Comparison of ENCODE assay signal across 14 cellular contexts in genomic region chr13:90510319-90510718, GRCh38.
A peak's percentile ranks its signal among the peaks of the same experiment; 100 is the strongest.
DNase-seq lines count a peak whose midpoint lies in the region; ATAC-seq, FAIRE-seq and TF ChIP-seq lines count a peak whose summit lies in the region.
"Had no signal": no experiment of that assay in that cellular context is flagged by ENCODE, and none has a peak within 500 bp of the region (broad histone marks: within the 10 kb centered on the region; RNA-seq: fewer than 3 reads in every experiment).

No MANE protein-coding gene starts in this region.

- H3K4me3 ChIP-seq in choroid plexus epithelial cell (ENCODE audit: low read depth, low read length) (no peak overlapping the region), keratinocyte (ENCODE audit: control insufficient read depth in 2 of 3, extremely low read depth in 1 of 3, insufficient read depth in 2 of 3, low read depth in 1 of 3, low read length in 3 of 3) (no peak overlapping the region)
- H3K4me3 ChIP-seq: BLaER1 treated with 17β-estradiol and CSF1 and Interleukin-3, amounts not matched to agents 10 nM and 100 nM had no signal

- H2AFZ ChIP-seq in keratinocyte (ENCODE audit: control insufficient read depth, low read length) = no peak overlapping the region

- H3K9me3 ChIP-seq in keratinocyte (ENCODE audit: control insufficient read depth, low read depth, low read length) = no peaks in the 10 kb centered on the region
- H3K9me3 ChIP-seq: BLaER1 treated with 17β-estradiol and CSF1 and Interleukin-3, amounts not matched to agents 10 nM and 100 nM had no signal

- no peaks in the 10 kb centered on the region for H3K36me3 ChIP-seq in keratinocyte (ENCODE audit: control insufficient read depth in 2 of 2, extremely low read depth in 1 of 2, insufficient read depth in 2 of 2, low read length in 2 of 2)
- H3K36me3 ChIP-seq: BLaER1 treated with 17β-estradiol and CSF1 and Interleukin-3, amounts not matched to agents 10 nM and 100 nM had no signal

- H3K4me2 ChIP-seq in keratinocyte (ENCODE audit: control insufficient read depth, extremely low read depth, insufficient read depth, low read depth, low read length) = no peak overlapping the region
- H3K4me2 ChIP-seq: BLaER1 treated with 17β-estradiol and CSF1 and Interleukin-3, amounts not matched to agents 10 nM and 100 nM had no signal

- H3K79me2 ChIP-seq in keratinocyte (ENCODE audit: control insufficient read depth, insufficient read depth, low read length) = no peaks in the 10 kb centered on the region

- no peak overlapping the region for H3K27ac ChIP-seq in keratinocyte (ENCODE audit: control insufficient read depth, insufficient read depth, low read length)
- H3K27ac ChIP-seq: BLaER1 treated with 17β-estradiol and CSF1 and Interleukin-3, amounts not matched to agents 10 nM and 100 nM had no signal

- POLR2A ChIA-PET in activated CD8-positive, alpha-beta T cell treated with anti-CD3 and anti-CD28 coated beads, Interleukin-2, amount 10 ng/mL, durations not matched to agents 7 days and 5 days (lab: Charles Lee) = no interaction called here

- peak; percentile 47 for DNase-seq in EL
- peak; percentile 13 for DNase-seq in LHCN-M2 (ENCODE audit: low read depth)
- peak; percentile 31 for DNase-seq in choroid plexus epithelial cell (ENCODE audit: low read depth)
- DNase-seq in keratinocyte (ENCODE audit: low read depth, low spot score) = no peak
- no peak for DNase-seq in RCC 7860 (ENCODE audit: low spot score)
- DNase-seq in activated CD8-positive, alpha-beta T cell treated with anti-CD3 and anti-CD28 coated beads, Interleukin-2, amount 10 ng/mL, durations not matched to agents 7 days and 5 days = no peak
- DNase-seq: ACHN; CD4-positive, CD25-positive, alpha-beta regulatory T cell; DMS53; HCEC 1CT; HFFc6 had no signal

- no peaks in the 10 kb centered on the region for H3K27me3 ChIP-seq in keratinocyte (ENCODE audit: control insufficient read depth, extremely low read depth, insufficient read depth, low read length)
- H3K27me3 ChIP-seq: BLaER1 treated with 17β-estradiol and CSF1 and Interleukin-3, amounts not matched to agents 10 nM and 100 nM had no signal

- no peak overlapping the region for H3K4me3 Mint-ChIP-seq in activated CD8-positive, alpha-beta T cell treated with anti-CD3 and anti-CD28 coated beads, Interleukin-2, amount 10 ng/mL, durations not matched to agents 7 days and 5 days
- H3K4me3 Mint-ChIP-seq: CD4-positive, CD25-positive, alpha-beta regulatory T cell; HFFc6 had no signal

- TF ChIP-seq CTCF in choroid plexus epithelial cell (conservative IDR thresholded peaks at IDR 0.05; ENCODE audit: low read depth, low read length) (no peak), keratinocyte (optimal IDR thresholded peaks at IDR 0.05 in 1 of 3, IDR thresholded peaks at IDR 0.05 in 1 of 3, conservative IDR thresholded peaks at IDR 0.05 in 1 of 3; ENCODE audit: extremely low read depth in 1 of 3, insufficient read depth in 2 of 3, low read length in 3 of 3) (no peak)

- no peaks in the 10 kb centered on the region for H3K9me1 ChIP-seq in keratinocyte (ENCODE audit: control insufficient read depth, extremely low read depth, insufficient read depth, low read length)

- H3K4me1 Mint-ChIP-seq in activated CD8-positive, alpha-beta T cell treated with anti-CD3 and anti-CD28 coated beads, Interleukin-2, amount 10 ng/mL, durations not matched to agents 7 days and 5 days (ENCODE audit: low read depth) = no peaks in the 10 kb centered on the region
- H3K4me1 Mint-ChIP-seq: CD4-positive, CD25-positive, alpha-beta regulatory T cell had no signal

- H3K36me3 Mint-ChIP-seq in activated CD8-positive, alpha-beta T cell treated with anti-CD3 and anti-CD28 coated beads, Interleukin-2, amount 10 ng/mL, durations not matched to agents 7 days and 5 days (ENCODE audit: low read depth) = no peaks in the 10 kb centered on the region
- H3K36me3 Mint-ChIP-seq: CD4-positive, CD25-positive, alpha-beta regulatory T cell had no signal

- H3K27me3 Mint-ChIP-seq in activated CD8-positive, alpha-beta T cell treated with anti-CD3 and anti-CD28 coated beads, Interleukin-2, amount 10 ng/mL, durations not matched to agents 7 days and 5 days (ENCODE audit: low read depth) = no peaks in the 10 kb centered on the region
- H3K27me3 Mint-ChIP-seq: CD4-positive, CD25-positive, alpha-beta regulatory T cell had no signal

- dilution Hi-C loops in keratinocyte (cut with MboI; ENCODE audit: extremely low pct_ligation_motif_present, low sequenced_read_pairs) = no loop called here

- H3K27ac Mint-ChIP-seq in activated CD8-positive, alpha-beta T cell treated with anti-CD3 and anti-CD28 coated beads, Interleukin-2, amount 10 ng/mL, durations not matched to agents 7 days and 5 days = no peak overlapping the region
- H3K27ac Mint-ChIP-seq: CD4-positive, CD25-positive, alpha-beta regulatory T cell; HFFc6 had no signal

- no peaks in the 10 kb centered on the region for H3K4me1 ChIP-seq in keratinocyte (ENCODE audit: control insufficient read depth, extremely low read depth, insufficient read depth, low read length)
- H3K4me1 ChIP-seq: BLaER1 treated with 17β-estradiol and CSF1 and Interleukin-3, amounts not matched to agents 10 nM and 100 nM had no signal

- no peak overlapping the region for H3K9ac ChIP-seq in keratinocyte (ENCODE audit: control insufficient read depth, extremely low read depth, insufficient read depth, low read length)
- H3K9ac ChIP-seq: BLaER1 treated with 17β-estradiol and CSF1 and Interleukin-3, amounts not matched to agents 10 nM and 100 nM had no signal

- H4K20me1 ChIP-seq in keratinocyte (ENCODE audit: control insufficient read depth, extremely low read depth, insufficient read depth, low read length) = no peaks in the 10 kb centered on the region
- H4K20me1 ChIP-seq: BLaER1 treated with 17β-estradiol and CSF1 and Interleukin-3, amounts not matched to agents 10 nM and 100 nM had no signal

- peaks cover 18% of the 10 kb centered on the region for H3K9me3 Mint-ChIP-seq in activated CD8-positive, alpha-beta T cell treated with anti-CD3 and anti-CD28 coated beads, Interleukin-2, amount 10 ng/mL, durations not matched to agents 7 days and 5 days (ENCODE audit: insufficient read depth)
- H3K9me3 Mint-ChIP-seq: HFFc6 had no signal

- peak; percentile 36 for FAIRE-seq in keratinocyte (lab: Jason Lieb, UNC)
- no peak for FAIRE-seq in RCC 7860 (lab: Jason Lieb, UNC)
- FAIRE-seq: GM12891 had no signal

- CTCF ChIA-PET in activated CD8-positive, alpha-beta T cell treated with anti-CD3 and anti-CD28 coated beads, Interleukin-2, amount 10 ng/mL, durations not matched to agents 7 days and 5 days (lab: Charles Lee) = no interaction called here

- no peak for ATAC-seq in GM21619 (IDR thresholded peaks at IDR 0.05; ENCODE audit: unreplicated experiment)
- ATAC-seq in activated CD8-positive, alpha-beta T cell treated with anti-CD3 and anti-CD28 coated beads, Interleukin-2, amount 10 ng/mL, durations not matched to agents 7 days and 5 days = no peak

Comparison
In these comparisons a context has a peak if more than half of its experiments do, and no peak if none do; other contexts are left out.
1. DNase-seq: peak in EL (single experiment), LHCN-M2 (single experiment) and choroid plexus epithelial cell (single experiment); none in keratinocyte (single experiment), RCC 7860 (single experiment) and activated CD8-positive, alpha-beta T cell treated with anti-CD3 and anti-CD28 coated beads, Interleukin-2, amount 10 ng/mL, durations not matched to agents 7 days and 5 days (single experiment).